ENCODE assay signal across 11 cellular contexts in genomic region chr2:62300925-62301324, GRCh38.
"Had no signal": no experiment of that assay in that cellular context is flagged by ENCODE, and none has a peak within 500 bp of the region (broad histone marks: within the 10 kb centered on the region; RNA-seq: fewer than 3 reads in every experiment).

No MANE protein-coding gene starts in this region.

- H3K27ac ChIP-seq: ovary, thyroid gland had no signal

- H3K4me3 ChIP-seq: ovary, thyroid gland had no signal

- H3K9me3 ChIP-seq: ovary, thyroid gland had no signal

- H3K36me3 ChIP-seq: ovary, thyroid gland had no signal

- DNase-seq: activated CD4-positive, alpha-beta T cell treated with anti-CD3 and anti-CD28 coated beads, Interleukin-2, amount 10 ng/mL, durations not matched to agents 24 days and 14 days; activated naive CD4-positive, alpha-beta T cell treated with anti-CD3 and anti-CD28 coated beads, Interleukin-2, amount 10 ng/mL, durations not matched to agents 7 days and 5 days; activated T-cell treated with anti-CD3 and anti-CD28 coated beads for 4 hours; amygdala; cerebellar nuclear complex; hippocampal formation; kidney glomerular epithelial cell; mesendoderm; ovary; stimulated activated CD4-positive, alpha-beta T cell treated with anti-CD3 and anti-CD28 coated beads, Interleukin-4, amount 100 ng/mL, for 24 hours; thyroid gland had no signal

- H3K27me3 ChIP-seq: ovary, thyroid gland had no signal
